Comparison of ENCODE assay signal across 24 cellular contexts in the genomic region with DNA sequence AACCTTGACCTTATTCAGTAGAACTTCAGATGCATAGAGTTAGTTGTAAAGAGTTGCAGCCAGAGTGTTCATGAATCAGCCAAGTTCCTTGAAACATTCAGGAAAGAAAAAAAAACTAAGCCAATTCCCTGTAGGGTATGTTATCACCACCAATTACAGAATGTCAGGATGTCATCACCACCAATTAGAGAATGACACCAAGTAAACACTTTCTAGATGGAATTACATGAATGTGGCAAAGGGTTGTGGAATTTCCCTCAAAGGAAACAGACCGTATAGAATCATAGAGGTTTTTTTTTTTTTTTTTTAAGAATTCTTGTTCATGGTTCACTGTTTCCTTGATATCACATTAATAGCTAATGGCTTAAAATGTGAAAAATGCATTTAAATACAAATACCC.
DNase-seq lines count a peak whose midpoint lies in the region; ATAC-seq, FAIRE-seq and TF ChIP-seq lines count a peak whose summit lies in the region.
"Had no signal": no experiment of that assay in that cellular context is flagged by ENCODE, and none has a peak within 500 bp of the region (broad histone marks: within the 10 kb centered on the region; RNA-seq: fewer than 3 reads in every experiment).

No MANE protein-coding gene starts in this region.

- DNase-seq in Caki2 (ENCODE audit: low read depth), result peak; percentile 93
- peak; percentile 73 for DNase-seq in M059J (ENCODE audit: low read depth)
- DNase-seq in bronchial epithelial cell (ENCODE audit: low read depth), result peak; percentile 33
- DNase-seq in kidney tubule cell (ENCODE audit: low spot score), result peak; percentile 89
- no peak for DNase-seq in MV-4-11 (lab: John Stamatoyannopoulos, UW)
- DNase-seq in H7, result no peak
- no peak for DNase-seq in pancreas
- no peak for DNase-seq in NCI-H128 (lab: John Stamatoyannopoulos, UW; ENCODE audit: unreplicated experiment)
- DNase-seq: activated CD4-positive, alpha-beta T cell treated with anti-CD3 and anti-CD28 coated beads for 48 hours; activated T-cell treated with anti-CD3 and anti-CD28 coated beads, Interleukin-2, amount 50 U/mL, for 4 hours; COR-L47; HCEC 1CT; left lung; naive thymus-derived CD8-positive, alpha-beta T cell; NCI-H1694 treated with DMSO at 0.1 percent for 48 hours; NCI-H774; right lobe of liver; stimulated activated naive CD8-positive, alpha-beta T cell treated with anti-CD3 and anti-CD28 coated beads, Interleukin-15, amount 100 ng/mL, for 72 hours; T-helper 2 cell; thyroid gland had no signal

- FAIRE-seq in bronchial epithelial cell (lab: Jason Lieb, UNC) (no peak), pancreas (lab: Jason Lieb, UNC) (no peak)
- FAIRE-seq: K562 had no signal

- H3K27me3 ChIP-seq in bronchial epithelial cell (ENCODE audit: control insufficient read depth, insufficient read depth, low read length) (no peaks in the 10 kb centered on the region), H7 (ENCODE audit: control insufficient read depth, insufficient read depth, low read length) (no peaks in the 10 kb centered on the region), pancreas (no peaks in the 10 kb centered on the region)
- H3K27me3 ChIP-seq: BLaER1 treated with 17β-estradiol and CSF1 and Interleukin-3, amounts not matched to agents 10 nM and 100 nM; cardiac muscle cell; left lung; right lobe of liver; thyroid gland had no signal

- H3K9me3 ChIP-seq in pancreas, result no peaks in the 10 kb centered on the region
- H3K9me3 ChIP-seq: BLaER1 treated with 17β-estradiol and CSF1 and Interleukin-3, amounts not matched to agents 10 nM and 100 nM; left lung; right lobe of liver; thyroid gland had no signal

- no peaks in the 10 kb centered on the region for H3K4me1 ChIP-seq in pancreas
- H3K4me1 ChIP-seq: left lung, right lobe of liver, thyroid gland had no signal

- no peak overlapping the region for H3K27ac ChIP-seq in pancreas
- H3K27ac ChIP-seq: BLaER1 treated with 17β-estradiol and CSF1 and Interleukin-3, amounts not matched to agents 10 nM and 100 nM; cardiac muscle cell; left lung; right lobe of liver; thyroid gland had no signal

- WGBS in pancreas, 2 donors, result 10 to 22% methylated on average over 1 of the region's 1 CpG

- TF ChIP-seq CTCF in bronchial epithelial cell (IDR thresholded peaks at IDR 0.05; ENCODE audit: insufficient read depth, low read length, severe bottlenecking) (no peak), pancreas (IDR thresholded peaks at IDR 0.05) (no peak)

- in situ Hi-C loops in Caki2 (cut with HindIII; ENCODE audit: low pct_unique_long_range_greater_than_20kb, low sequenced_read_pairs), result no loop called here

- no peak for ATAC-seq in pancreas
- ATAC-seq: activated T-cell treated with anti-CD3 and anti-CD28 coated beads, Interleukin-2, amount 50 U/mL, for 4 hours; K562; left lung; naive thymus-derived CD8-positive, alpha-beta T cell; right lobe of liver; SK-N-SH treated with all-trans-retinoic acid at 6 μM for 48 hours; stimulated activated naive CD8-positive, alpha-beta T cell treated with anti-CD3 and anti-CD28 coated beads, Interleukin-15, amount 100 ng/mL, for 72 hours had no signal

- H3K4me3 ChIP-seq in bronchial epithelial cell (ENCODE audit: low read depth, low read length), result no peak overlapping the region
- H3K4me3 ChIP-seq in H7 (ENCODE audit: insufficient read depth, low read depth, low read length), result no peak overlapping the region
- no peak overlapping the region for H3K4me3 ChIP-seq in pancreas
- H3K4me3 ChIP-seq: BLaER1 treated with 17β-estradiol and CSF1 and Interleukin-3, amounts not matched to agents 10 nM and 100 nM; cardiac muscle cell; K562; left lung; right lobe of liver; thyroid gland had no signal

- intact Hi-C loops in pancreas (cut with DNase I), result no loop called here

- no peaks in the 10 kb centered on the region for H3K36me3 ChIP-seq in bronchial epithelial cell (ENCODE audit: control insufficient read depth, insufficient read depth, low read length)
- no peaks in the 10 kb centered on the region for H3K36me3 ChIP-seq in H7 (replicated peaks; ENCODE audit: control insufficient read depth, insufficient read depth, low read length)
- no peaks in the 10 kb centered on the region for H3K36me3 ChIP-seq in pancreas
- H3K36me3 ChIP-seq: BLaER1 treated with 17β-estradiol and CSF1 and Interleukin-3, amounts not matched to agents 10 nM and 100 nM; cardiac muscle cell; left lung; right lobe of liver; thyroid gland had no signal

Comparison
In these comparisons a context has a peak if more than half of its experiments do, and no peak if none do; other contexts are left out.
1. DNase-seq: peak in Caki2 (single experiment), M059J (single experiment), bronchial epithelial cell (single experiment) and kidney tubule cell (single experiment); none in MV-4-11 (single experiment), H7 (single experiment), pancreas (0 of 6) and NCI-H128 (single experiment).